ENCODE assay signal across 3 cellular contexts in genomic region chr5:98962587-98962986, GRCh38.
TF ChIP-seq lines count a peak whose summit lies in the region.

No MANE protein-coding gene starts in this region.

TF ChIP-seq in GM23338, 12 proteins besides CTCF, POLR2A, EP300 and RAD21 (continued from another document):
- no peak for TF ChIP-seq REST (IDR thresholded peaks at IDR 0.05; ENCODE audit: unreplicated experiment)

TF ChIP-seq in H1, 55 proteins besides CTCF, POLR2A, EP300 and RAD21 (continued from another document):
- no peak for TF ChIP-seq SAP30 (IDR thresholded peaks at IDR 0.05; ENCODE audit: insufficient read depth, insufficient replicate concordance, low read length)
- TF ChIP-seq TAF1 (IDR thresholded peaks at IDR 0.05; ENCODE audit: low read depth, low read length): no peak
- no peak for TF ChIP-seq SUZ12 (IDR thresholded peaks at IDR 0.05; ENCODE audit: low read length)
- no peak for TF ChIP-seq BACH1 (IDR thresholded peaks at IDR 0.05; ENCODE audit: low read length)
- TF ChIP-seq SIX5 (IDR thresholded peaks at IDR 0.05; ENCODE audit: low read depth, low read length): no peak

TF ChIP-seq in WTC11, 78 proteins besides CTCF, POLR2A, EP300 and RAD21:
- TF ChIP-seq MAX (CRISPR knock-in tag; IDR thresholded peaks at IDR 0.05) (no peak), AFF4 (CRISPR knock-in tag; IDR thresholded peaks at IDR 0.05; ENCODE audit: borderline replicate concordance) (no peak), OVOL2 (CRISPR knock-in tag; IDR thresholded peaks at IDR 0.05; ENCODE audit: borderline replicate concordance) (no peak), IRF2 (CRISPR knock-in tag; IDR thresholded peaks at IDR 0.05; ENCODE audit: borderline replicate concordance, low read depth) (no peak), TP53 (CRISPR knock-in tag; IDR thresholded peaks at IDR 0.05) (no peak), NR2C2 (CRISPR knock-in tag; IDR thresholded peaks at IDR 0.05) (no peak), ESRRA (CRISPR knock-in tag; IDR thresholded peaks at IDR 0.05; ENCODE audit: borderline replicate concordance) (no peak), FOXP1 (CRISPR knock-in tag; IDR thresholded peaks at IDR 0.05; ENCODE audit: borderline replicate concordance) (no peak), SP1 (CRISPR knock-in tag; conservative IDR thresholded peaks at IDR 0.05) (no peak), ETV6 (CRISPR knock-in tag; IDR thresholded peaks at IDR 0.05) (no peak), EMX1 (CRISPR knock-in tag; IDR thresholded peaks at IDR 0.05) (no peak), HMGA2 (CRISPR knock-in tag; IDR thresholded peaks at IDR 0.05) (no peak)
- TF ChIP-seq, protein P1, sequence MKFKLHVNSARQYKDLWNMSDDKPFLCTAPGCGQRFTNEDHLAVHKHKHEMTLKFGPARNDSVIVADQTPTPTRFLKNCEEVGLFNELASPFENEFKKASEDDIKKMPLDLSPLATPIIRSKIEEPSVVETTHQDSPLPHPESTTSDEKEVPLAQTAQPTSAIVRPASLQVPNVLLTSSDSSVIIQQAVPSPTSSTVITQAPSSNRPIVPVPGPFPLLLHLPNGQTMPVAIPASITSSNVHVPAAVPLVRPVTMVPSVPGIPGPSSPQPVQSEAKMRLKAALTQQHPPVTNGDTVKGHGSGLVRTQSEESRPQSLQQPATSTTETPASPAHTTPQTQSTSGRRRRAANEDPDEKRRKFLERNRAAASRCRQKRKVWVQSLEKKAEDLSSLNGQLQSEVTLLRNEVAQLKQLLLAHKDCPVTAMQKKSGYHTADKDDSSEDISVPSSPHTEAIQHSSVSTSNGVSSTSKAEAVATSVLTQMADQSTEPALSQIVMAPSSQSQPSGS (CRISPR knock-in tag; IDR thresholded peaks at IDR 0.05; ENCODE audit: borderline replicate concordance, low read depth): no peak
- TF ChIP-seq, protein P2, sequence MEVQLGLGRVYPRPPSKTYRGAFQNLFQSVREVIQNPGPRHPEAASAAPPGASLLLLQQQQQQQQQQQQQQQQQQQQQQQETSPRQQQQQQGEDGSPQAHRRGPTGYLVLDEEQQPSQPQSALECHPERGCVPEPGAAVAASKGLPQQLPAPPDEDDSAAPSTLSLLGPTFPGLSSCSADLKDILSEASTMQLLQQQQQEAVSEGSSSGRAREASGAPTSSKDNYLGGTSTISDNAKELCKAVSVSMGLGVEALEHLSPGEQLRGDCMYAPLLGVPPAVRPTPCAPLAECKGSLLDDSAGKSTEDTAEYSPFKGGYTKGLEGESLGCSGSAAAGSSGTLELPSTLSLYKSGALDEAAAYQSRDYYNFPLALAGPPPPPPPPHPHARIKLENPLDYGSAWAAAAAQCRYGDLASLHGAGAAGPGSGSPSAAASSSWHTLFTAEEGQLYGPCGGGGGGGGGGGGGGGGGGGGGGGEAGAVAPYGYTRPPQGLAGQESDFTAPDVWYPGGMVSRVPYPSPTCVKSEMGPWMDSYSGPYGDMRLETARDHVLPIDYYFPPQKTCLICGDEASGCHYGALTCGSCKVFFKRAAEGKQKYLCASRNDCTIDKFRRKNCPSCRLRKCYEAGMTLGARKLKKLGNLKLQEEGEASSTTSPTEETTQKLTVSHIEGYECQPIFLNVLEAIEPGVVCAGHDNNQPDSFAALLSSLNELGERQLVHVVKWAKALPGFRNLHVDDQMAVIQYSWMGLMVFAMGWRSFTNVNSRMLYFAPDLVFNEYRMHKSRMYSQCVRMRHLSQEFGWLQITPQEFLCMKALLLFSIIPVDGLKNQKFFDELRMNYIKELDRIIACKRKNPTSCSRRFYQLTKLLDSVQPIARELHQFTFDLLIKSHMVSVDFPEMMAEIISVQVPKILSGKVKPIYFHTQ (CRISPR knock-in tag; IDR thresholded peaks at IDR 0.05): no peak
